ENCODE assay signal across 34 cellular contexts in the genomic region with DNA sequence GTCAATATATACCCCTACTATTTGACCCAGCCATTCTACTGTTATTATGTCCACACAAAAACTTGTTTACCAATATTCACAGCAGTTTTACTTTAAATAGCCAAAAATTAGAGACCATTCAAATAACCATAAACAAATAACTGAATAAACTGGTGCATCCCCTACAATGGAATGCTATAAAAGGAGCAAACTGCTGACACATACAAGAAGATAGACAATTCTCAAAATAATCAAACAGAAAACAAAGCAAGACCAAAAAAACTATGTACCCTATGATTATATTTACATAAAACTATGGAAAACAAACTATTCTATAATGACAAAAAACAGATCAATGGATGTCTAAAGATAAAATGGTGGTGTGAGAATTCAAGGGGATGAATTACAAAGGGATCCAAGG.
"Had no signal": no experiment of that assay in that cellular context is flagged by ENCODE, and none has a peak within 500 bp of the region (broad histone marks: within the 10 kb centered on the region; RNA-seq: fewer than 3 reads in every experiment).

No MANE protein-coding gene starts in this region.

- H3K27ac ChIP-seq: adrenal gland, ascending aorta, body of pancreas, brain microvascular endothelial cell, breast epithelium, cardiac muscle cell had no signal

- H3K9me3 ChIP-seq: adrenal gland, ascending aorta, body of pancreas, breast epithelium had no signal

- H3K36me3 ChIP-seq: brain microvascular endothelial cell, breast epithelium had no signal

- H3K4me1 ChIP-seq: adrenal gland, ascending aorta, body of pancreas, breast epithelium had no signal

- H3K27me3 ChIP-seq: adrenal gland, ascending aorta, body of pancreas, brain microvascular endothelial cell, breast epithelium, cardiac muscle cell had no signal

- H3K4me3 ChIP-seq: adrenal gland, ascending aorta, body of pancreas, breast epithelium, cardiac muscle cell had no signal

- FAIRE-seq: astrocyte, bronchial epithelial cell had no signal

- DNase-seq: activated effector memory CD4-positive, alpha-beta T cell treated with anti-CD3 and anti-CD28 coated beads, Interleukin-2, amount 50 U/mL, for 16 hours; activated effector memory CD4-positive, alpha-beta T cell treated with Interleukin-2 at 50 U/mL for 16 hours; activated gamma-delta T cell; activated gamma-delta T cell treated with Interleukin-2 at 50 U/mL for 16 hours; activated naive CD4-positive, alpha-beta T cell; activated naive CD4-positive, alpha-beta T cell treated with anti-CD3 and anti-CD28 coated beads for 36 hours; activated naive CD4-positive, alpha-beta T cell treated with anti-CD3 and anti-CD28 coated beads, Interleukin-2, amount 10 ng/mL, durations not matched to agents 7 days and 5 days; activated naive CD4-positive, alpha-beta T cell treated with anti-CD3 and anti-CD28 coated beads, Interleukin-2, amount 50 U/mL, for 16 hours; activated naive CD4-positive, alpha-beta T cell treated with Interleukin-2 at 50 U/mL for 16 hours; activated naive CD8-positive, alpha-beta T cell treated with anti-CD3 and anti-CD28 coated beads for 36 hours; activated naive CD8-positive, alpha-beta T cell treated with anti-CD3 and anti-CD28 coated beads, Interleukin-2, amount 10 ng/mL, durations not matched to agents 7 days and 5 days; activated naive CD8-positive, alpha-beta T cell treated with anti-CD3 and anti-CD28 coated beads, Interleukin-2, amount 50 U/mL, for 24 hours; activated T-cell treated with anti-CD3 and anti-CD28 coated beads, Interleukin-2, amount 50 U/mL, for 1 hour; activated T-cell treated with anti-CD3 and anti-CD28 coated beads, Interleukin-2, amount 50 U/mL, for 24 hours; activated T-cell treated with anti-CD3 and anti-CD28 coated beads, Interleukin-2, amount 50 U/mL, for 4 hours; activated T-cell treated with anti-CD3 and anti-CD28 coated beads, Interleukin-2, amount 50 U/mL, for 48 hours; activated T-cell treated with anti-CD3 and anti-CD28 coated beads, Interleukin-2, amount 50 U/mL, for 72 hours; adrenal gland; amniotic stem cell; amygdala; anterior cingulate cortex; aorta; body of pancreas; brain microvascular endothelial cell; caudate nucleus; central memory CD4-positive, alpha-beta T cell; cerebellar nuclear complex had no signal

- ATAC-seq: activated naive CD4-positive, alpha-beta T cell treated with anti-CD3 and anti-CD28 coated beads, Interleukin-2, amount 50 U/mL, for 72 hours; activated naive CD8-positive, alpha-beta T cell treated with anti-CD3 and anti-CD28 coated beads, Interleukin-2, amount 50 U/mL, for 24 hours; activated T-cell treated with anti-CD3 and anti-CD28 coated beads, Interleukin-2, amount 50 U/mL, for 4 hours; activated T-cell treated with anti-CD3 and anti-CD28 coated beads, Interleukin-2, amount 50 U/mL, for 72 hours; activated T-helper 17 cell treated with anti-CD3 and anti-CD28 coated beads, Interleukin-2, amount 50 U/mL, for 72 hours; body of pancreas had no signal
